Comparison of ENCODE assay signal across 24 cellular contexts in genomic region chr4:36177946-36178345, GRCh38.
DNase-seq lines count a peak whose midpoint lies in the region; FAIRE-seq and TF ChIP-seq lines count a peak whose summit lies in the region.
"Had no signal": no experiment of that assay in that cellular context is flagged by ENCODE, and none has a peak within 500 bp of the region (broad histone marks: within the 10 kb centered on the region; RNA-seq: fewer than 3 reads in every experiment).

No MANE protein-coding gene starts in this region.

- no peaks in the 10 kb centered on the region for H3K27me3 ChIP-seq in astrocyte (ENCODE audit: insufficient read depth, low read length)
- no peaks in the 10 kb centered on the region for H3K27me3 ChIP-seq in dorsolateral prefrontal cortex

- no peaks in the 10 kb centered on the region for H4K20me1 ChIP-seq in astrocyte (ENCODE audit: insufficient read depth, low read length)

- H3K4me3 ChIP-seq in astrocyte (ENCODE audit: insufficient read depth, low read depth, low read length): no peak overlapping the region
- no peak overlapping the region for H3K4me3 ChIP-seq in dorsolateral prefrontal cortex
- H3K4me3 ChIP-seq: SK-N-MC had no signal

- no peak overlapping the region for H3K4me2 ChIP-seq in astrocyte (ENCODE audit: low read length)

- H3K79me2 ChIP-seq in astrocyte (ENCODE audit: insufficient read depth, low read length): no peaks in the 10 kb centered on the region

- DNase-seq in Calu3: no peak
- DNase-seq in M059J (ENCODE audit: low read depth): peak; percentile 10
- peak; percentile 20 for DNase-seq in astrocyte (ENCODE audit: low read depth)
- DNase-seq in dorsolateral prefrontal cortex: no peak
- no peak for DNase-seq in progenitor cell of endocrine pancreas (ENCODE audit: low spot score, unreplicated experiment)
- no peak for DNase-seq in D341Med (ENCODE audit: low spot score)
- DNase-seq in foreskin melanocyte: no peak
- DNase-seq in ecto neural progenitor cell (ENCODE audit: low spot score): no peak
- DNase-seq: AML-193; CD8-positive, alpha-beta memory T cell; EL; KG1; NCI-H1105; NCI-H146; NCI-H2029; NCI-H2171; NCI-H345; NCI-H526; OCI-M1; Right ventricle myocardium superior had no signal

- H3K4me1 Mint-ChIP-seq in Calu3 (ENCODE audit: low read depth, unreplicated experiment): peaks cover 13% of the 10 kb centered on the region
- H3K4me1 Mint-ChIP-seq in astrocyte (ENCODE audit: low read depth, unreplicated experiment): no peaks in the 10 kb centered on the region
- H3K4me1 Mint-ChIP-seq in progenitor cell of endocrine pancreas (ENCODE audit: low read depth): peaks cover 5% of the 10 kb centered on the region

- no peak for FAIRE-seq in astrocyte (lab: Jason Lieb, UNC)
- FAIRE-seq: H1 had no signal

- no peak overlapping the region for H3K4me3 Mint-ChIP-seq in Calu3 (ENCODE audit: low read depth, unreplicated experiment)
- no peak overlapping the region for H3K4me3 Mint-ChIP-seq in astrocyte (ENCODE audit: unreplicated experiment)
- H3K4me3 Mint-ChIP-seq in progenitor cell of endocrine pancreas (ENCODE audit: low read depth): no peak overlapping the region
- H3K4me3 Mint-ChIP-seq: CD8-positive, alpha-beta memory T cell had no signal

- H3K9ac ChIP-seq in astrocyte (ENCODE audit: low read length): no peak overlapping the region

- H3K9me3 Mint-ChIP-seq in Calu3 (ENCODE audit: low read depth, unreplicated experiment) (no peaks in the 10 kb centered on the region), astrocyte (ENCODE audit: unreplicated experiment) (no peaks in the 10 kb centered on the region), progenitor cell of endocrine pancreas (ENCODE audit: low read depth) (no peaks in the 10 kb centered on the region)
- H3K9me3 Mint-ChIP-seq: CD8-positive, alpha-beta memory T cell had no signal

- no peak overlapping the region for H2AFZ ChIP-seq in astrocyte (ENCODE audit: low read depth, low read length)

- intact Hi-C loops in Calu3 (cut with micrococcal nuclease; ENCODE audit: unreplicated experiment): no loop called here
- intact Hi-C loops in dorsolateral prefrontal cortex (cut with DNase I): no loop called here

- H3K27me3 Mint-ChIP-seq in Calu3 (ENCODE audit: unreplicated experiment): no peaks in the 10 kb centered on the region
- H3K27me3 Mint-ChIP-seq in astrocyte (ENCODE audit: low read depth, unreplicated experiment): no peaks in the 10 kb centered on the region
- H3K27me3 Mint-ChIP-seq in progenitor cell of endocrine pancreas: no peaks in the 10 kb centered on the region
- H3K27me3 Mint-ChIP-seq: CD8-positive, alpha-beta memory T cell had no signal

- TF ChIP-seq CTCF in Calu3 (IDR thresholded peaks at IDR 0.05; ENCODE audit: unreplicated experiment) (no peak), astrocyte (IDR thresholded peaks at IDR 0.05; ENCODE audit: insufficient read depth, low read depth, low read length) (no peak), dorsolateral prefrontal cortex (IDR thresholded peaks at IDR 0.05 in 54 of 56, conservative IDR thresholded peaks at IDR 0.05 in 2 of 56; ENCODE audit: low read depth in 1 of 56, partially characterized antibody in 56 of 56) (no peak), progenitor cell of endocrine pancreas (IDR thresholded peaks at IDR 0.05; ENCODE audit: unreplicated experiment) (no peak)

- H3K4me1 ChIP-seq in astrocyte (ENCODE audit: insufficient read depth, low read length): no peaks in the 10 kb centered on the region

- H3K9me3 ChIP-seq in astrocyte (ENCODE audit: insufficient read depth, low read depth, low read length): no peaks in the 10 kb centered on the region

- H3K36me3 Mint-ChIP-seq in Calu3 (ENCODE audit: insufficient read depth, unreplicated experiment): peaks cover 5% of the 10 kb centered on the region
- H3K36me3 Mint-ChIP-seq in astrocyte (ENCODE audit: low read depth, unreplicated experiment): peaks cover 3% of the 10 kb centered on the region
- peaks cover 2% of the 10 kb centered on the region for H3K36me3 Mint-ChIP-seq in progenitor cell of endocrine pancreas (ENCODE audit: insufficient read depth)

- H3K36me3 ChIP-seq in astrocyte (ENCODE audit: insufficient read depth, low read length): no peaks in the 10 kb centered on the region

- CTCF ChIA-PET in Calu3 (lab: Charles Lee): no interaction called here

- BruUV-seq in Calu3 (replicated peaks; lab: Mats Ljungman, UMichigan): no TSS peak

- H3K27ac Mint-ChIP-seq in Calu3 (ENCODE audit: unreplicated experiment) (peak overlapping the region; percentile 17), astrocyte (ENCODE audit: unreplicated experiment) (no peak overlapping the region), progenitor cell of endocrine pancreas (no peak overlapping the region)

- no peak overlapping the region for H3K27ac ChIP-seq in astrocyte (ENCODE audit: low read depth, low read length)
- H3K27ac ChIP-seq in dorsolateral prefrontal cortex: peak overlapping the region in 36 of 59 donors; percentile 1 to 84 (median 28)
- H3K27ac ChIP-seq: C4-2B, HL-60, SK-N-MC had no signal

Comparison
In these comparisons a context has a peak if more than half of its experiments do, and no peak if none do; other contexts are left out.
1. DNase-seq: peak in M059J (single experiment) and astrocyte (single experiment); none in Calu3 (single experiment), dorsolateral prefrontal cortex (0 of 10), progenitor cell of endocrine pancreas (single experiment), D341Med (single experiment), foreskin melanocyte (single experiment) and ecto neural progenitor cell (single experiment).